ENCODE assay signal across 12 cellular contexts in genomic region chr4:1199556-1200331, GRCh38. TPM values are rescaled to one million over a fixed set of nuclear protein-coding genes. Genes with fewer than 3 reads are reported as not detected.
A peak's percentile ranks its signal among the peaks of the same experiment; 100 is the strongest.
DNase-seq lines count a peak whose midpoint lies in the region; ATAC-seq, FAIRE-seq and TF ChIP-seq lines count a peak whose summit lies in the region.
"Had no signal": no experiment of that assay in that cellular context is flagged by ENCODE, and none has a peak within 500 bp of the region (broad histone marks: within the 10 kb centered on the region; RNA-seq: fewer than 3 reads in every experiment).

No MANE protein-coding gene starts in this region.

- H3K9me2 ChIP-seq in Karpas-422 (replicated peaks; ENCODE audit: insufficient read depth, low read length) = no peaks in the 10 kb centered on the region

- no peak for FAIRE-seq in GM12878 (lab: Jason Lieb, UNC)

- H3K9ac ChIP-seq in mammary epithelial cell (ENCODE audit: insufficient read depth, low read length) (no peak overlapping the region), GM12878 (ENCODE audit: control insufficient read depth, insufficient read depth, low read length) (peak overlapping the region; percentile 63; the same call in 1 of the 2 replicates), mucosa of stomach (ENCODE audit: low read length) (peak overlapping the region; percentile 22), Karpas-422 (ENCODE audit: low read length) (no peak overlapping the region)

- H3K4me3 ChIP-seq in breast epithelium (peak overlapping the region; percentile 26 to 53 (median 33)), mammary epithelial cell (replicated peaks in 1 of 3; ENCODE audit: insufficient read depth in 1 of 3, low read depth in 2 of 3, low read length in 3 of 3) (no peak overlapping the region), GM12878 (peak overlapping the region; percentile 75), mucosa of stomach (ENCODE audit: low read length) (no peak overlapping the region), tibial artery (no peak overlapping the region), Karpas-422 (ENCODE audit: low read length) (no peak overlapping the region)
- H3K4me3 ChIP-seq: thyroid gland had no signal

- dilution Hi-C loops in mammary epithelial cell (cut with HindIII; ENCODE audit: low sequenced_read_pairs) = loop anchor here (5.0 kb wide), 2 partner anchors 43 to 47 kb away; no protein-coding TSS in a partner anchor

- TF ChIP-seq POLR2A in breast epithelium (IDR thresholded peaks at IDR 0.05) (no peak), GM12878 (IDR thresholded peaks at IDR 0.05; ENCODE audit: low read depth, low read length) (no peak)

- ATAC-seq in GM12878 (no peak), GM18868 (IDR thresholded peaks at IDR 0.05; ENCODE audit: unreplicated experiment) (no peak)

- SMC1A ChIA-PET in GM12878 (lab: Charles Lee; ENCODE audit: uncharacterized antibody, unreplicated experiment) = interaction anchor here (0.9 to 4.9 kb wide), 4 partner anchors 16 to 68 kb away, joined by 3 to 33 read pairs (median 4); no protein-coding TSS in a partner anchor

- in situ Hi-C loops in mammary epithelial cell (cut with MboI; ENCODE audit: low sequenced_read_pairs in 2 of 2) = no loop called here
- in situ Hi-C loops in GM12878 (cut with MboI) = no loop called here

- peaks cover 0 to 6% of the 10 kb centered on the region in 2 donors for H3K4me1 ChIP-seq in breast epithelium
- peaks cover 9% of the 10 kb centered on the region for H3K4me1 ChIP-seq in mammary epithelial cell (ENCODE audit: insufficient read depth, low read length)
- H3K4me1 ChIP-seq in GM12878 (ENCODE audit: control insufficient read depth, insufficient read depth, low read length) = peaks cover 38% of the 10 kb centered on the region
- H3K4me1 ChIP-seq in mucosa of stomach (ENCODE audit: control insufficient read depth, insufficient read depth, low read length) = peaks cover 19% of the 10 kb centered on the region
- peaks cover 10 to 23% (median 18%) of the 10 kb centered on the region in 4 donors for H3K4me1 ChIP-seq in tibial artery
- peaks cover 42% of the 10 kb centered on the region for H3K4me1 ChIP-seq in Karpas-422 (ENCODE audit: low read length)
- H3K4me1 ChIP-seq: BE2C had no signal

- H3K9me3 ChIP-seq in breast epithelium (no peaks in the 10 kb centered on the region), mammary epithelial cell (replicated peaks; ENCODE audit: insufficient read depth, low read length) (no peaks in the 10 kb centered on the region), GM12878 (replicated peaks; ENCODE audit: control insufficient read depth, insufficient read depth, low read length) (peaks cover 2% of the 10 kb centered on the region; the same call in 1 of the 3 replicates), mucosa of stomach (ENCODE audit: control insufficient read depth, low read length) (no peaks in the 10 kb centered on the region), tibial artery (no peaks in the 10 kb centered on the region), Karpas-422 (ENCODE audit: low read length) (no peaks in the 10 kb centered on the region)
- H3K9me3 ChIP-seq: BE2C, thyroid gland had no signal

- no peaks in the 10 kb centered on the region for H3K36me3 ChIP-seq in breast epithelium
- H3K36me3 ChIP-seq in mammary epithelial cell (ENCODE audit: insufficient read depth, low read length) = no peaks in the 10 kb centered on the region
- H3K36me3 ChIP-seq in GM12878 (ENCODE audit: control insufficient read depth in 2 of 2, insufficient read depth in 2 of 2, low read length in 1 of 2) = no peaks in the 10 kb centered on the region
- no peaks in the 10 kb centered on the region for H3K36me3 ChIP-seq in mucosa of stomach (ENCODE audit: control insufficient read depth, insufficient read depth, low read length)
- no peaks in the 10 kb centered on the region for H3K36me3 ChIP-seq in tibial artery
- H3K36me3 ChIP-seq in Karpas-422 (ENCODE audit: insufficient read depth, low read length) = peaks cover 9% of the 10 kb centered on the region; the same call in 1 of the 2 replicates
- H3K36me3 ChIP-seq: BE2C, thyroid gland had no signal

- peak overlapping the region; percentile 35 to 92 for H3K27ac ChIP-seq in breast epithelium
- no peak overlapping the region for H3K27ac ChIP-seq in mammary epithelial cell (ENCODE audit: insufficient read depth, low read depth, low read length)
- peak overlapping the region; percentile 77; the same call in 1 of the 2 replicates for H3K27ac ChIP-seq in GM12878 (ENCODE audit: control insufficient read depth, insufficient read depth)
- no peak overlapping the region for H3K27ac ChIP-seq in tibial artery
- no peak overlapping the region for H3K27ac ChIP-seq in Karpas-422 (ENCODE audit: low read length)
- H3K27ac ChIP-seq: thyroid gland had no signal

- H2AFZ ChIP-seq in mammary epithelial cell (ENCODE audit: low read depth, low read length) (no peak overlapping the region), GM12878 (ENCODE audit: control insufficient read depth, low read depth, low read length) (no peak overlapping the region), Karpas-422 (ENCODE audit: low read length) (no peak overlapping the region)

- H4K20me1 ChIP-seq in mammary epithelial cell (ENCODE audit: insufficient read depth, low read length) (peaks cover 3% of the 10 kb centered on the region), GM12878 (ENCODE audit: control insufficient read depth, insufficient read depth) (no peaks in the 10 kb centered on the region), Karpas-422 (ENCODE audit: insufficient read depth, low read depth, low read length) (peaks cover 10% of the 10 kb centered on the region; the same call in 1 of the 2 replicates)

- H3K4me2 ChIP-seq in mammary epithelial cell (ENCODE audit: insufficient read depth, low read depth, low read length) = no peak overlapping the region
- peak overlapping the region; percentile 97 for H3K4me2 ChIP-seq in GM12878 (ENCODE audit: control insufficient read depth, insufficient read depth)
- H3K4me2 ChIP-seq in Karpas-422 (ENCODE audit: low read depth, low read length, poor library complexity, severe bottlenecking) = no peak overlapping the region

- intact Hi-C loops in breast epithelium (cut with DNase I; ENCODE audit: low total_unique reads) (no loop called here), mammary epithelial cell (cut with micrococcal nuclease) (no loop called here), GM12878 (cut with micrococcal nuclease; ENCODE audit: unreplicated experiment) (loop anchor here (2.0 to 5.0 kb wide), 3 partner anchors 13 to 68 kb away; partner anchors contain the start of gene CTBP1), tibial artery (cut with DNase I; ENCODE audit: low total_unique reads) (no loop called here)

- POLR2A ChIA-PET in GM12878 (lab: Charles Lee) = interaction anchor here (0.6 to 4.4 kb wide), 3 partner anchors 12 to 275 kb away, joined by 6 to 26 read pairs (median 8); no protein-coding TSS in a partner anchor

- no peak for TF ChIP-seq RAD21 in GM12878 (IDR thresholded peaks at IDR 0.05; ENCODE audit: insufficient read depth, low read depth, low read length)

- H3K27me3 ChIP-seq in breast epithelium (no peaks in the 10 kb centered on the region), mammary epithelial cell (ENCODE audit: insufficient read depth, low read length) (no peaks in the 10 kb centered on the region), GM12878 (replicated peaks in 1 of 2; ENCODE audit: control insufficient read depth in 2 of 2, insufficient read depth in 2 of 2, low read length in 1 of 2) (no peaks in the 10 kb centered on the region), mucosa of stomach (ENCODE audit: control insufficient read depth, insufficient read depth, low read length) (no peaks in the 10 kb centered on the region), tibial artery (no peaks in the 10 kb centered on the region), Karpas-422 (ENCODE audit: low read length) (no peaks in the 10 kb centered on the region)
- H3K27me3 ChIP-seq: BE2C, thyroid gland had no signal

- H3K79me2 ChIP-seq in mammary epithelial cell (ENCODE audit: insufficient read depth, low read length) (no peaks in the 10 kb centered on the region), GM12878 (ENCODE audit: control insufficient read depth, insufficient read depth, low read length) (peaks cover 19% of the 10 kb centered on the region), Karpas-422 (ENCODE audit: low read length) (no peaks in the 10 kb centered on the region)

- no peak for TF ChIP-seq CTCF in breast epithelium (IDR thresholded peaks at IDR 0.05)
- no peak for TF ChIP-seq CTCF in mammary epithelial cell (conservative IDR thresholded peaks at IDR 0.05 in 1 of 2, IDR thresholded peaks at IDR 0.05 in 1 of 2; ENCODE audit: extremely low read depth in 1 of 2, insufficient read depth in 1 of 2, low read depth in 1 of 2, low read length in 2 of 2)
- TF ChIP-seq CTCF in GM12878 (IDR thresholded peaks at IDR 0.05 in 2 of 3, conservative IDR thresholded peaks at IDR 0.05 in 1 of 3; ENCODE audit: control insufficient read depth in 2 of 3, extremely low read depth in 1 of 3, insufficient read depth in 1 of 3, low read depth in 3 of 3, low read length in 3 of 3) = no peak
- TF ChIP-seq CTCF in tibial artery (IDR thresholded peaks at IDR 0.05) = no peak

- WGBS in mammary epithelial cell (ENCODE audit: low coverage, missing lambda C conversion rate) = 83% methylated on average over 24 of the region's 27 CpGs
- 81% methylated on average over 27 of the region's 27 CpGs for WGBS in GM12878 (ENCODE audit: insufficient coverage, insufficient replicate concordance, low lambda C conversion rate, missing lambda C conversion rate)

- DNase-seq in breast epithelium (ENCODE audit: low spot score in 2 of 2) (peak in 1 of 2 donors; percentile 16), mammary epithelial cell (no peak), GM12878 (ENCODE audit: low read depth, low spot score) (no peak), tibial artery (no peak), Karpas-422 (no peak), nucleus accumbens (lab: John Stamatoyannopoulos, UW) (no peak)
- DNase-seq: NK-92 treated with Interleukin-12 subunit alpha and Interleukin-12 subunit beta, amount 100 ng/mL, for 24 hours; stimulated activated CD4-positive, alpha-beta T cell treated with anti-CD3 and anti-CD28 coated beads, Interleukin-15, amount 100 ng/mL, for 24 hours had no signal

- RAD21 ChIA-PET in GM12878 (lab: Charles Lee; ENCODE audit: unreplicated experiment) = interaction anchor here (0.6 to 1.4 kb wide), 6 partner anchors 16 to 146 kb away, joined by 3 to 7 read pairs (median 4); no protein-coding TSS in a partner anchor

- CTCF ChIA-PET in mammary epithelial cell (lab: Charles Lee; ENCODE audit: low non-redundant PET) = no interaction called here
- CTCF ChIA-PET in GM12878 (lab: Yijun Ruan, JAX) = interaction anchor here (0.6 to 1.6 kb wide), 3 partner anchors 8 to 497 kb away, joined by 3 to 7 read pairs (median 5); no protein-coding TSS in a partner anchor

- BruUV-seq in mammary epithelial cell (replicated peaks; lab: Mats Ljungman, UMichigan) = no TSS peak
- no TSS peak for BruUV-seq in GM12878 (replicated peaks; lab: Mats Ljungman, UMichigan)

- TF ChIP-seq EP300 in GM12878 (IDR thresholded peaks at IDR 0.05; ENCODE audit: borderline replicate concordance in 1 of 2, control insufficient read depth in 1 of 2, low read depth in 2 of 2, low read length in 2 of 2) = no peak

RNA-seq across cellular contexts. Expression of gene SPON2, which starts 27.4 kb away (rescaled TPM):
- total RNA-seq in breast epithelium (10 to 100 TPM; 35.3 to 59.4 (median 36.1) TPM), mammary epithelial cell (1 to 10 TPM in 1 of 2 donors, under 1 TPM in 1; 0.83 to 1.2 TPM), GM12878 (2014; rRNA removed) (8.7 and 10.4 TPM in 2 replicates), GM12878 (2014; rRNA removed; fragmentation: Illumina TruSeq; extraction: Trizol) (6.9 and 9.1 TPM in 2 replicates), GM12878 (2021) (9.3 and 10.2 TPM in 2 replicates)
- polyA plus RNA-seq in mammary epithelial cell (0.11 TPM), GM12878 (2011; rRNA removed) (6.7 and 7.5 TPM in 2 replicates), GM12878 (2014; fragmentation: Illumina TruSeq; extraction: Trizol) (2.6 and 5.1 TPM in 2 replicates), GM12878 (2014; fragmentation: Nextera tagmentation; extraction: Ambion mirVana) (1 to 10 TPM; 1.1 to 1.6 TPM), GM12878 (2014; rRNA removed) (10.1 and 11.2 TPM in 2 replicates), GM12878 (2016; fragmentation: Nextera tagmentation; extraction: Ambion mirVana) (1 to 10 TPM; 7.1 to 9.6 TPM)
- not detected for polyA minus RNA-seq in mammary epithelial cell
- total RNA-seq in GM12878 (2013; cell fraction: nucleolus; rRNA removed) = 71.0 and 75.2 TPM in 2 replicates
- polyA plus RNA-seq in GM12878 (2011; ENCODE audit: low read depth) = 3.6 TPM
- polyA plus RNA-seq in GM12878 (2011; cell fraction: cytosol; rRNA removed) = 7.6 and 10.1 TPM in 2 replicates
- polyA plus RNA-seq in GM12878 (2011; cell fraction: nucleus; rRNA removed) = 36.0 and 37.7 TPM in 2 replicates
- polyA plus RNA-seq in GM12878 (2012) = 11.7 and 12.2 TPM in 2 replicates
- 2.0 and 6.5 TPM in 2 replicates for polyA minus RNA-seq in GM12878 (2011; rRNA and poly(A)+ RNA removed)
- 3.3 and 4.9 TPM in 2 replicates for polyA minus RNA-seq in GM12878 (2011; cell fraction: cytosol; rRNA and poly(A)+ RNA removed)
- polyA minus RNA-seq in GM12878 (2011; cell fraction: nucleus; rRNA and poly(A)+ RNA removed) = 13.2 and 17.9 TPM in 2 replicates
- 7.4 and 8.9 TPM in 2 replicates for total RNA-seq in Karpas-422 (2014; rRNA removed; shearing (Covaris generic); ENCODE audit: low replicate concordance)

RNA-seq across cellular contexts. Expression of gene CTBP1, which starts 49.2 kb away (rescaled TPM):
- total RNA-seq in breast epithelium (100 to 1,000 TPM; 130 to 159 (median 133) TPM), mammary epithelial cell (100 to 1,000 TPM; 127 to 237 TPM), GM12878 (2014; rRNA removed) (143 and 160 TPM in 2 replicates), GM12878 (2014; rRNA removed; fragmentation: Illumina TruSeq; extraction: Trizol) (53.9 and 62.2 TPM in 2 replicates), GM12878 (2021) (182 TPM in 2 replicates)
- polyA plus RNA-seq in mammary epithelial cell (83.3 TPM), GM12878 (2011; rRNA removed) (59.1 and 78.2 TPM in 2 replicates), GM12878 (2014; fragmentation: Illumina TruSeq; extraction: Trizol) (45.1 and 63.9 TPM in 2 replicates), GM12878 (2014; fragmentation: Nextera tagmentation; extraction: Ambion mirVana) (10 to 100 TPM in 1 of 2 experiments, 1 to 10 TPM in 1; 7.4 to 21.2 TPM), GM12878 (2014; rRNA removed) (164 and 182 TPM in 2 replicates), GM12878 (2016; fragmentation: Nextera tagmentation; extraction: Ambion mirVana) (10 to 100 TPM; 36.8 to 43.1 TPM)
- polyA minus RNA-seq in mammary epithelial cell = 32.7 TPM
- total RNA-seq in GM12878 (2013; cell fraction: nucleolus; rRNA removed) = 114 and 143 TPM in 2 replicates
- 42.6 TPM for polyA plus RNA-seq in GM12878 (2011; ENCODE audit: low read depth)
- 120 and 316 TPM in 2 replicates for polyA plus RNA-seq in GM12878 (2011; cell fraction: cytosol; rRNA removed)
- 515 and 586 TPM in 2 replicates for polyA plus RNA-seq in GM12878 (2011; cell fraction: nucleus; rRNA removed)
- polyA plus RNA-seq in GM12878 (2012) = 132 and 134 TPM in 2 replicates
- polyA minus RNA-seq in GM12878 (2011; rRNA and poly(A)+ RNA removed) = 94.5 and 212 TPM in 2 replicates
- 114 and 138 TPM in 2 replicates for polyA minus RNA-seq in GM12878 (2011; cell fraction: cytosol; rRNA and poly(A)+ RNA removed)
- polyA minus RNA-seq in GM12878 (2011; cell fraction: nucleus; rRNA and poly(A)+ RNA removed) = 50.2 and 76.5 TPM in 2 replicates
- 86.9 and 184 TPM in 2 replicates for total RNA-seq in Karpas-422 (2014; rRNA removed; shearing (Covaris generic); ENCODE audit: low replicate concordance)

Comparison
In these comparisons a context has a peak if more than half of its experiments do, and no peak if none do; other contexts are left out.
1. H3K27ac ChIP-seq: peak in breast epithelium (2 of 2) and GM12878 (single experiment); none in mammary epithelial cell (single experiment), tibial artery (0 of 2) and Karpas-422 (single experiment).
2. H3K4me3 ChIP-seq: peak in breast epithelium (3 of 3) and GM12878 (single experiment); none in mammary epithelial cell (0 of 3), mucosa of stomach (single experiment), tibial artery (0 of 2) and Karpas-422 (single experiment).
3. H3K9ac ChIP-seq: peak in GM12878 (single experiment) and mucosa of stomach (single experiment); none in mammary epithelial cell (single experiment) and Karpas-422 (single experiment).